1 cellular context compared by ENCODE assay signal in genomic region chr11:119481021-119481666, GRCh38.
TF ChIP-seq lines count a peak whose summit lies in the region.

No MANE protein-coding gene starts in this region.

TF ChIP-seq in HepG2, 621 proteins besides CTCF, POLR2A, EP300 and RAD21 (continued from another document and continues in another):
- TF ChIP-seq KAT2B (IDR thresholded peaks at IDR 0.05; ENCODE audit: borderline replicate concordance, low read depth, low read length) (0 out of 2 replicates have a peak, but pooled peaks have one; percentile 2), ARID5B (CRISPR knock-in tag; IDR thresholded peaks at IDR 0.05) (peak; percentile 91), ZNF180 (CRISPR knock-in tag; IDR thresholded peaks at IDR 0.05; ENCODE audit: borderline replicate concordance, low read depth) (no peak), ZNF335 (CRISPR knock-in tag; IDR thresholded peaks at IDR 0.05) (no peak), ONECUT2 (CRISPR knock-in tag; IDR thresholded peaks at IDR 0.05) (no peak), TCF7 (IDR thresholded peaks at IDR 0.05; ENCODE audit: low read depth) (peak; percentile 28; the same call in 1 of the 2 replicates), PRDM10 (CRISPR knock-in tag; IDR thresholded peaks at IDR 0.05; ENCODE audit: low read depth) (0 out of 2 replicates have a peak, but pooled peaks have one; percentile 40), CCDC6 (CRISPR knock-in tag; IDR thresholded peaks at IDR 0.05) (no peak), THAP7 (CRISPR knock-in tag; IDR thresholded peaks at IDR 0.05) (no peak), ZSCAN5A (CRISPR knock-in tag; IDR thresholded peaks at IDR 0.05; ENCODE audit: borderline replicate concordance) (no peak), HMGXB3 (CRISPR knock-in tag; IDR thresholded peaks at IDR 0.05; ENCODE audit: borderline replicate concordance) (peak; percentile 63; the same call in 1 of the 2 replicates), CBX2 (IDR thresholded peaks at IDR 0.05; ENCODE audit: low read depth, low read length) (no peak), CBX2 (CRISPR knock-in tag; IDR thresholded peaks at IDR 0.05; ENCODE audit: low read depth) (no peak), ZBTB34 (CRISPR knock-in tag; IDR thresholded peaks at IDR 0.05) (peak; percentile 28; the same call in 1 of the 2 replicates), ZNF10 (CRISPR knock-in tag; IDR thresholded peaks at IDR 0.05; ENCODE audit: borderline replicate concordance, low read depth) (no peak), MXD1 (CRISPR knock-in tag; IDR thresholded peaks at IDR 0.05) (no peak), MBD4 (IDR thresholded peaks at IDR 0.05; ENCODE audit: borderline replicate concordance, low read length) (no peak), THAP11 (CRISPR knock-in tag; IDR thresholded peaks at IDR 0.05) (peak; percentile 58), SP2 (CRISPR knock-in tag; IDR thresholded peaks at IDR 0.05) (no peak), TGIF2 (CRISPR knock-in tag; IDR thresholded peaks at IDR 0.05) (0 out of 2 replicates have a peak, but pooled peaks have one; percentile 18), ZNF678 (CRISPR knock-in tag; IDR thresholded peaks at IDR 0.05) (no peak), ZNF451 (CRISPR knock-in tag; IDR thresholded peaks at IDR 0.05) (no peak), GZF1 (CRISPR knock-in tag; IDR thresholded peaks at IDR 0.05) (no peak), RFX3 (CRISPR knock-in tag; IDR thresholded peaks at IDR 0.05) (no peak), ZNF3 (CRISPR knock-in tag; IDR thresholded peaks at IDR 0.05) (no peak), ZMAT5 (CRISPR knock-in tag; IDR thresholded peaks at IDR 0.05; ENCODE audit: borderline replicate concordance, low read depth) (no peak), ARNTL (CRISPR knock-in tag; IDR thresholded peaks at IDR 0.05) (0 out of 2 replicates have a peak, but pooled peaks have one; percentile 50), ZNF329 (CRISPR knock-in tag; IDR thresholded peaks at IDR 0.05; ENCODE audit: low read depth) (no peak), SSRP1 (CRISPR knock-in tag; IDR thresholded peaks at IDR 0.05) (no peak), ZBTB46 (CRISPR knock-in tag; IDR thresholded peaks at IDR 0.05; ENCODE audit: borderline replicate concordance) (no peak), SAFB2 (CRISPR knock-in tag; IDR thresholded peaks at IDR 0.05; ENCODE audit: borderline replicate concordance, low read depth) (no peak), PHF8 (CRISPR knock-in tag; IDR thresholded peaks at IDR 0.05) (no peak), SATB2 (CRISPR knock-in tag; IDR thresholded peaks at IDR 0.05) (no peak), ZNF550 (CRISPR knock-in tag; IDR thresholded peaks at IDR 0.05; ENCODE audit: borderline replicate concordance) (no peak), EZH2 (conservative IDR thresholded peaks at IDR 0.05; ENCODE audit: low read depth, low read length) (no peak), KDM1A (CRISPR knock-in tag; IDR thresholded peaks at IDR 0.05) (no peak), HDAC1 (CRISPR knock-in tag; IDR thresholded peaks at IDR 0.05) (peak; percentile 82), ZNF781 (CRISPR knock-in tag; IDR thresholded peaks at IDR 0.05; ENCODE audit: borderline replicate concordance, not compliant biosample characterization) (no peak), ZKSCAN5 (CRISPR knock-in tag; IDR thresholded peaks at IDR 0.05) (no peak), ZNF75D (CRISPR knock-in tag; IDR thresholded peaks at IDR 0.05; ENCODE audit: borderline replicate concordance) (no peak), TIGD3 (CRISPR knock-in tag; IDR thresholded peaks at IDR 0.05; ENCODE audit: borderline replicate concordance) (no peak), MAFF (IDR thresholded peaks at IDR 0.05; ENCODE audit: low read depth, low read length) (peak; percentile 75), IKZF4 (CRISPR knock-in tag; IDR thresholded peaks at IDR 0.05; ENCODE audit: borderline replicate concordance, low read depth, not compliant biosample characterization) (no peak), ATF1 (CRISPR knock-in tag; IDR thresholded peaks at IDR 0.05) (no peak), MYNN (CRISPR knock-in tag; IDR thresholded peaks at IDR 0.05; ENCODE audit: low read depth) (no peak)
